ENCODE assay signal across 19 cellular contexts in genomic region chr15:66724732-66725467, GRCh38. TPM values are rescaled to one million over a fixed set of nuclear protein-coding genes. Genes with fewer than 3 reads are reported as not detected.
A peak's percentile ranks its signal among the peaks of the same experiment; 100 is the strongest.
DNase-seq lines count a peak whose midpoint lies in the region; ATAC-seq and TF ChIP-seq lines count a peak whose summit lies in the region.
"Had no signal": no experiment of that assay in that cellular context is flagged by ENCODE, and none has a peak within 500 bp of the region (broad histone marks: within the 10 kb centered on the region; RNA-seq: fewer than 3 reads in every experiment).

No MANE protein-coding gene starts in this region.

- H3K27ac ChIP-seq in HCT116 (ENCODE audit: low read depth, low read length) (0 out of 2 replicates have a peak overlapping the region, but pooled peaks have one; percentile 52), lower lobe of right lung (no peak overlapping the region), tibial artery (peak overlapping the region; percentile 58 to 64), SJCRH30 (no peak overlapping the region), adrenal gland (peak overlapping the region in 1 of 5 donors; percentile 8)
- H3K27ac ChIP-seq: prostate gland had no signal

- POLR2A ChIA-PET in HCT116 (lab: Charles Lee), result no interaction called here

- DNase-seq in HCT116 (ENCODE audit: low read depth, low spot score) (no peak), astrocyte of the hippocampus (ENCODE audit: low read depth, low spot score) (peak; percentile 49), lower lobe of right lung (peak; percentile 24), tibial artery (no peak), SJCRH30 (no peak), adrenal gland (no peak)
- DNase-seq: activated CD4-positive, alpha-beta T cell treated with anti-CD3 and anti-CD28 coated beads for 36 hours; Caco-2; hippocampal formation; Kasumi-1; natural killer cell; NCI-H1092 treated with DMSO at 0.1 percent for 48 hours; NCI-H2081; RPMI8226; substantia nigra; SW 1271 had no signal

- H4K20me1 ChIP-seq in HCT116 (ENCODE audit: insufficient read depth), result no peaks in the 10 kb centered on the region

- no peak overlapping the region for H3K9ac ChIP-seq in HCT116 (ENCODE audit: low read length)

- H3K79me2 ChIP-seq in HCT116 (ENCODE audit: insufficient read depth, low read length), result no peaks in the 10 kb centered on the region

- CTCF ChIA-PET in HCT116 (lab: Charles Lee), result interaction anchor here (0.9 kb wide), 1 partner anchor 17 kb away, joined by 3 read pairs; no protein-coding TSS in a partner anchor

- ATAC-seq in HCT116 (no peak), lower lobe of right lung (no peak), HG02759 (IDR thresholded peaks at IDR 0.05; ENCODE audit: unreplicated experiment) (no peak)
- ATAC-seq: activated CD4-positive, alpha-beta T cell treated with anti-CD3 and anti-CD28 coated beads for 36 hours; natural killer cell had no signal

- H3K27me3 ChIP-seq in HCT116 (ENCODE audit: insufficient read depth, low read length) (no peaks in the 10 kb centered on the region), lower lobe of right lung (ENCODE audit: low read depth) (no peaks in the 10 kb centered on the region), tibial artery (no peaks in the 10 kb centered on the region), SJCRH30 (no peaks in the 10 kb centered on the region), adrenal gland (no peaks in the 10 kb centered on the region)

- no peak for TF ChIP-seq RAD21 in HCT116 (IDR thresholded peaks at IDR 0.05; ENCODE audit: low read depth)

- no peak overlapping the region for H2AFZ ChIP-seq in HCT116 (ENCODE audit: low read depth, low read length, poor library complexity, severe bottlenecking)

- RAD21 ChIA-PET in HCT116 (lab: Charles Lee; ENCODE audit: low non-redundant PET in 1 of 2, low total read pairs in 2 of 2, uncharacterized antibody in 2 of 2, unreplicated experiment in 2 of 2), result no interaction called here

- H3K4me2 ChIP-seq in HCT116 (ENCODE audit: low read length), result peak overlapping the region; percentile 72

- TF ChIP-seq CTCF in HCT116 (IDR thresholded peaks at IDR 0.05 in 2 of 3, conservative IDR thresholded peaks at IDR 0.05 in 1 of 3; ENCODE audit: borderline replicate concordance in 1 of 3, insufficient read depth in 1 of 3, low read depth in 2 of 3, low read length in 2 of 3) (no peak), lower lobe of right lung (IDR thresholded peaks at IDR 0.05) (no peak), tibial artery (IDR thresholded peaks at IDR 0.05) (no peak), adrenal gland (IDR thresholded peaks at IDR 0.05) (no peak)

- intact Hi-C loops in HCT116 (cut with micrococcal nuclease), result no loop called here
- intact Hi-C loops in lower lobe of right lung (cut with DNase I), result no loop called here
- intact Hi-C loops in tibial artery (cut with DNase I; ENCODE audit: low total_unique reads), result loop anchor here (5.0 kb wide), 1 partner anchor 37 kb away; no protein-coding TSS in a partner anchor
- intact Hi-C loops in adrenal gland (cut with DNase I), result no loop called here

- H3K9me2 ChIP-seq in HCT116 (ENCODE audit: insufficient read depth), result no peaks in the 10 kb centered on the region

- H3K4me3 ChIP-seq in HCT116 (replicated peaks in 1 of 2; ENCODE audit: low read depth in 1 of 2, low read length in 2 of 2) (no peak overlapping the region), lower lobe of right lung (no peak overlapping the region), tibial artery (no peak overlapping the region), SJCRH30 (no peak overlapping the region), adrenal gland (no peak overlapping the region)
- H3K4me3 ChIP-seq: prostate gland, skin epidermis had no signal

- WGBS in adrenal gland, 4 donors, result 63 to 72% (median 67%) methylated on average over 14 of the region's 14 CpGs

- TF ChIP-seq POLR2A in HCT116 (IDR thresholded peaks at IDR 0.05; ENCODE audit: borderline replicate concordance, extremely low read depth, insufficient read depth, insufficient read length), result no peak
- TF ChIP-seq POLR2A in adrenal gland (IDR thresholded peaks at IDR 0.05), result no peak

- no peaks in the 10 kb centered on the region for H3K36me3 ChIP-seq in HCT116 (ENCODE audit: control insufficient read depth in 1 of 2, insufficient read depth in 2 of 2, low read length in 2 of 2)
- H3K36me3 ChIP-seq in lower lobe of right lung, result peaks cover 43% of the 10 kb centered on the region
- no peaks in the 10 kb centered on the region for H3K36me3 ChIP-seq in tibial artery
- H3K36me3 ChIP-seq in SJCRH30, result no peaks in the 10 kb centered on the region; the same call in 1 of the 2 replicates
- H3K36me3 ChIP-seq in adrenal gland (replicated peaks in 1 of 2), result no peaks in the 10 kb centered on the region
- H3K36me3 ChIP-seq: prostate gland had no signal

- no peaks in the 10 kb centered on the region for H3K9me3 ChIP-seq in HCT116 (ENCODE audit: control insufficient read depth in 1 of 2, insufficient read depth in 1 of 2, low read depth in 1 of 2, low read length in 2 of 2)
- H3K9me3 ChIP-seq in lower lobe of right lung, result no peaks in the 10 kb centered on the region
- H3K9me3 ChIP-seq in tibial artery, result no peaks in the 10 kb centered on the region
- H3K9me3 ChIP-seq in SJCRH30 (replicated peaks), result no peaks in the 10 kb centered on the region
- no peaks in the 10 kb centered on the region for H3K9me3 ChIP-seq in adrenal gland (replicated peaks in 1 of 3)
- H3K9me3 ChIP-seq: Caco-2, prostate gland had no signal

- H3K4me1 ChIP-seq in HCT116 (ENCODE audit: control insufficient read depth in 1 of 2, insufficient read depth in 2 of 2, low read length in 2 of 2), result peaks cover 65 to 67% of the 10 kb centered on the region in 2 experiments
- H3K4me1 ChIP-seq in lower lobe of right lung, result peaks cover 73% of the 10 kb centered on the region
- H3K4me1 ChIP-seq in tibial artery, result peaks cover 5 to 99% (median 67%) of the 10 kb centered on the region in 4 donors
- no peaks in the 10 kb centered on the region for H3K4me1 ChIP-seq in SJCRH30
- no peaks in the 10 kb centered on the region for H3K4me1 ChIP-seq in adrenal gland (replicated peaks in 1 of 2)

- BruUV-seq in HCT116 (replicated peaks; lab: Mats Ljungman, UMichigan), result no TSS peak

TF ChIP-seq in HCT116, 20 proteins besides CTCF, POLR2A, EP300 and RAD21:
- TF ChIP-seq YY1 (IDR thresholded peaks at IDR 0.05; ENCODE audit: extremely low read depth, insufficient replicate concordance, low read depth, low read length), result no peak
- TF ChIP-seq ZNF274 (IDR thresholded peaks at IDR 0.05; ENCODE audit: low read depth, low read length), result no peak
- peak; percentile 7 for TF ChIP-seq TCF7L2 (IDR thresholded peaks at IDR 0.05; ENCODE audit: borderline replicate concordance, extremely low read depth, insufficient read depth, insufficient read length)
TF ChIP-seq in HCT116: peak in this region for 1.

RNA-seq across cellular contexts. Expression of gene SMAD6, which starts 22.9 kb away (rescaled TPM):
- total RNA-seq in HCT116 (2021; ENCODE audit: unreplicated experiment) (6.6 TPM), lower lobe of right lung (159 TPM), adrenal gland (10 to 100 TPM in 4 of 8 donors, 1 to 10 TPM in 4; 5.7 to 31.9 (median 9.5) TPM)
- 2.9 and 3.0 TPM in 2 replicates for polyA plus RNA-seq in HCT116 (2012)
- total RNA-seq in SJCRH30 (2014; rRNA removed; shearing (Covaris generic)), result 6.7 and 7.6 TPM in 2 replicates
- 1 to 10 TPM; 1.9 to 7.0 (median 2.7) TPM for polyA plus RNA-seq in adrenal gland

Comparison
In these comparisons a context has a peak if more than half of its experiments do, and no peak if none do; other contexts are left out.
1. DNase-seq: peak in astrocyte of the hippocampus (single experiment) and lower lobe of right lung (single experiment); none in HCT116 (single experiment), tibial artery (0 of 2), SJCRH30 (0 of 2) and adrenal gland (0 of 7).
2. H3K27ac ChIP-seq: peak in HCT116 (single experiment) and tibial artery (2 of 2); none in lower lobe of right lung (single experiment) and SJCRH30 (single experiment).